ENCODE assay signal across 18 cellular contexts in genomic region chr18:77024476-77024875, GRCh38.
"Had no signal": no experiment of that assay in that cellular context is flagged by ENCODE, and none has a peak within 500 bp of the region (broad histone marks: within the 10 kb centered on the region; RNA-seq: fewer than 3 reads in every experiment).

No MANE protein-coding gene starts in this region.

- H3K9ac ChIP-seq: neural progenitor cell had no signal

- H3K79me2 ChIP-seq: hepatocyte had no signal

- H3K27ac ChIP-seq: esophagus squamous epithelium, hepatocyte, neural progenitor cell, pancreas, prostate gland, right lobe of liver, thoracic aorta had no signal

- H3K4me1 ChIP-seq: esophagus squamous epithelium, neural progenitor cell, pancreas, prostate gland, right lobe of liver had no signal

- H3K9me3 ChIP-seq: esophagus squamous epithelium, mucosa of descending colon, pancreas, prostate gland, right lobe of liver, thoracic aorta had no signal

- H2AFZ ChIP-seq: hepatocyte, neural progenitor cell had no signal

- H3K36me3 ChIP-seq: neural progenitor cell, pancreas, prostate gland had no signal

- H3K27me3 ChIP-seq: esophagus squamous epithelium, hepatocyte, neural progenitor cell, pancreas, right lobe of liver had no signal

- H3K4me3 ChIP-seq: esophagus squamous epithelium, hepatocyte, mucosa of descending colon, neural progenitor cell, pancreas, prostate gland, right lobe of liver, thoracic aorta had no signal

- DNase-seq: central memory CD4-positive, alpha-beta T cell; cortex of kidney; effector memory CD4-positive, alpha-beta T cell; esophagus squamous epithelium; foreskin fibroblast; mammary epithelial cell; naive thymus-derived CD8-positive, alpha-beta T cell; occipital lobe; pancreas; retina; right lobe of liver; stimulated activated CD4-positive, alpha-beta T cell treated with anti-CD3 and anti-CD28 coated beads, Interleukin-4, amount 100 ng/mL, for 1 hour; stimulated activated CD8-positive, alpha-beta memory T cell treated with anti-CD3 and anti-CD28 coated beads, Interleukin-4, amount 100 ng/mL, for 48 hours had no signal

- H3K4me2 ChIP-seq: hepatocyte, neural progenitor cell had no signal
